ENCODE assay signal across 2 cellular contexts in the genomic region with DNA sequence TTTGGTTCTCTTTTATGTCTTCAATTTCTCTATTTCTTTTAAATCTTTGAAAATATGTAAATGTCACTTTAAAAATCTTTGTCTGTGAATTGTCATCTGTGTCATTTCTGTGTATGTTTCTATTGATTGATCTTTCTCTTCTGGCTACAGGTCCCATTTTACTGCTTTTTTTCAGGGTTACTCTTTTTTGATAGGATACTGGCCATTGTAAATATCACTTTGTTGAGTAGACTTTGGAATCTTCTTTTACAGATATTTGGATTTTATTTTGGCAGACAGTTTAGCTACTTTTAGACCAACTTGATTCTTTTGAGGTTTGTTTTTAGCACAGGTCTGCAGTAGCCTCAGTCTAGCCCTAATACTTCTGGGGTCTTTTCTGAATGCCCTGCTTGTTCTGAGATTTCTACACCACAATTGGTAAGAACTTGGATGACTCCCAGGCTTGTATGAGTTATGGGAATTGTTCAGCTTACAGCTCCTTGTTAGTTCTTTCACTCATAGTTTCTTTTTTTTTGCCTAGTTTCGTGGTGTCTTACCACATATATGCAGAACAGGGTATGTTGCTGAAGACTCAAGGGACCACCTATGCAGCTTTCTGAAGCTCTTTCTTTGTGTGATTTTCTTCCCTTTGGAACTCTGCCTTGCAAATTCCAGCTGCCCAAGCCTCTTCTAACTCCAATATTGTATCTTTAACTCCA.
TF ChIP-seq lines count a peak whose summit lies in the region.

No MANE protein-coding gene starts in this region.

TF ChIP-seq in liver, 16 proteins besides CTCF, POLR2A, EP300 and RAD21 (continued from another document):
- no peak for TF ChIP-seq GABPA (IDR thresholded peaks at IDR 0.05 in 1 of 2, conservative IDR thresholded peaks at IDR 0.05 in 1 of 2)
- peak; percentile 84 for TF ChIP-seq FOXA2 (IDR thresholded peaks at IDR 0.05)
- TF ChIP-seq FOXA1 (IDR thresholded peaks at IDR 0.05): peak; percentile 69
- peak; percentile 59 to 82 for TF ChIP-seq HNF4A (conservative IDR thresholded peaks at IDR 0.05)
- no peak for TF ChIP-seq TAF1 (conservative IDR thresholded peaks at IDR 0.05)
- TF ChIP-seq, protein P1, sequence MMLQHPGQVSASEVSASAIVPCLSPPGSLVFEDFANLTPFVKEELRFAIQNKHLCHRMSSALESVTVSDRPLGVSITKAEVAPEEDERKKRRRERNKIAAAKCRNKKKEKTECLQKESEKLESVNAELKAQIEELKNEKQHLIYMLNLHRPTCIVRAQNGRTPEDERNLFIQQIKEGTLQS (IDR thresholded peaks at IDR 0.05): no peak
- TF ChIP-seq, protein P2, sequence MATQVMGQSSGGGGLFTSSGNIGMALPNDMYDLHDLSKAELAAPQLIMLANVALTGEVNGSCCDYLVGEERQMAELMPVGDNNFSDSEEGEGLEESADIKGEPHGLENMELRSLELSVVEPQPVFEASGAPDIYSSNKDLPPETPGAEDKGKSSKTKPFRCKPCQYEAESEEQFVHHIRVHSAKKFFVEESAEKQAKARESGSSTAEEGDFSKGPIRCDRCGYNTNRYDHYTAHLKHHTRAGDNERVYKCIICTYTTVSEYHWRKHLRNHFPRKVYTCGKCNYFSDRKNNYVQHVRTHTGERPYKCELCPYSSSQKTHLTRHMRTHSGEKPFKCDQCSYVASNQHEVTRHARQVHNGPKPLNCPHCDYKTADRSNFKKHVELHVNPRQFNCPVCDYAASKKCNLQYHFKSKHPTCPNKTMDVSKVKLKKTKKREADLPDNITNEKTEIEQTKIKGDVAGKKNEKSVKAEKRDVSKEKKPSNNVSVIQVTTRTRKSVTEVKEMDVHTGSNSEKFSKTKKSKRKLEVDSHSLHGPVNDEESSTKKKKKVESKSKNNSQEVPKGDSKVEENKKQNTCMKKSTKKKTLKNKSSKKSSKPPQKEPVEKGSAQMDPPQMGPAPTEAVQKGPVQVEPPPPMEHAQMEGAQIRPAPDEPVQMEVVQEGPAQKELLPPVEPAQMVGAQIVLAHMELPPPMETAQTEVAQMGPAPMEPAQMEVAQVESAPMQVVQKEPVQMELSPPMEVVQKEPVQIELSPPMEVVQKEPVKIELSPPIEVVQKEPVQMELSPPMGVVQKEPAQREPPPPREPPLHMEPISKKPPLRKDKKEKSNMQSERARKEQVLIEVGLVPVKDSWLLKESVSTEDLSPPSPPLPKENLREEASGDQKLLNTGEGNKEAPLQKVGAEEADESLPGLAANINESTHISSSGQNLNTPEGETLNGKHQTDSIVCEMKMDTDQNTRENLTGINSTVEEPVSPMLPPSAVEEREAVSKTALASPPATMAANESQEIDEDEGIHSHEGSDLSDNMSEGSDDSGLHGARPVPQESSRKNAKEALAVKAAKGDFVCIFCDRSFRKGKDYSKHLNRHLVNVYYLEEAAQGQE (IDR thresholded peaks at IDR 0.05): peak; percentile 45
- no peak for TF ChIP-seq NR2F2 (IDR thresholded peaks at IDR 0.05)
- TF ChIP-seq HNF4G (IDR thresholded peaks at IDR 0.05): no peak
- no peak for TF ChIP-seq EGR1 (IDR thresholded peaks at IDR 0.05; ENCODE audit: low read depth in 2 of 2)
- TF ChIP-seq SP1 (IDR thresholded peaks at IDR 0.05): peak; percentile 44
- TF ChIP-seq, protein P3, sequence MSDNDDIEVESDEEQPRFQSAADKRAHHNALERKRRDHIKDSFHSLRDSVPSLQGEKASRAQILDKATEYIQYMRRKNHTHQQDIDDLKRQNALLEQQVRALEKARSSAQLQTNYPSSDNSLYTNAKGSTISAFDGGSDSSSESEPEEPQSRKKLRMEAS (IDR thresholded peaks at IDR 0.05): peak; percentile 47
- peak; percentile 76 for TF ChIP-seq YY1 (IDR thresholded peaks at IDR 0.05)
- TF ChIP-seq JUND (IDR thresholded peaks at IDR 0.05): peak in 1 of 2 donors; percentile 56

TF ChIP-seq in HepG2, 621 proteins besides CTCF, POLR2A, EP300 and RAD21 (continued from another document):
- TF ChIP-seq ZNF713 (CRISPR knock-in tag; IDR thresholded peaks at IDR 0.05): no peak
- TF ChIP-seq ZNF180 (CRISPR knock-in tag; IDR thresholded peaks at IDR 0.05; ENCODE audit: borderline replicate concordance, low read depth): no peak
- TF ChIP-seq HDAC1 (CRISPR knock-in tag; IDR thresholded peaks at IDR 0.05): no peak
- TF ChIP-seq, protein P4, sequence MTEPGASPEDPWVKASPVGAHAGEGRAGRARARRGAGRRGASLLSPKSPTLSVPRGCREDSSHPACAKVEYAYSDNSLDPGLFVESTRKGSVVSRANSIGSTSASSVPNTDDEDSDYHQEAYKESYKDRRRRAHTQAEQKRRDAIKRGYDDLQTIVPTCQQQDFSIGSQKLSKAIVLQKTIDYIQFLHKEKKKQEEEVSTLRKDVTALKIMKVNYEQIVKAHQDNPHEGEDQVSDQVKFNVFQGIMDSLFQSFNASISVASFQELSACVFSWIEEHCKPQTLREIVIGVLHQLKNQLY (CRISPR knock-in tag; IDR thresholded peaks at IDR 0.05): no peak
- no peak for TF ChIP-seq EHMT2 (IDR thresholded peaks at IDR 0.05; ENCODE audit: borderline replicate concordance, low read depth, low read length)
- no peak for TF ChIP-seq MATR3 (CRISPR knock-in tag; IDR thresholded peaks at IDR 0.05)
- TF ChIP-seq, protein P5, sequence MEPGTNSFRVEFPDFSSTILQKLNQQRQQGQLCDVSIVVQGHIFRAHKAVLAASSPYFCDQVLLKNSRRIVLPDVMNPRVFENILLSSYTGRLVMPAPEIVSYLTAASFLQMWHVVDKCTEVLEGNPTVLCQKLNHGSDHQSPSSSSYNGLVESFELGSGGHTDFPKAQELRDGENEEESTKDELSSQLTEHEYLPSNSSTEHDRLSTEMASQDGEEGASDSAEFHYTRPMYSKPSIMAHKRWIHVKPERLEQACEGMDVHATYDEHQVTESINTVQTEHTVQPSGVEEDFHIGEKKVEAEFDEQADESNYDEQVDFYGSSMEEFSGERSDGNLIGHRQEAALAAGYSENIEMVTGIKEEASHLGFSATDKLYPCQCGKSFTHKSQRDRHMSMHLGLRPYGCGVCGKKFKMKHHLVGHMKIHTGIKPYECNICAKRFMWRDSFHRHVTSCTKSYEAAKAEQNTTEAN (CRISPR knock-in tag; conservative IDR thresholded peaks at IDR 0.05): no peak
- TF ChIP-seq ZNF354B (CRISPR knock-in tag; IDR thresholded peaks at IDR 0.05): no peak
- no peak for TF ChIP-seq ARNT (IDR thresholded peaks at IDR 0.05)
